Comparison of ENCODE assay signal across 27 cellular contexts in genomic region chr2:233334915-233335314, GRCh38. TPM values are rescaled to one million over a fixed set of nuclear protein-coding genes. Genes with fewer than 3 reads are reported as not detected.
"Had no signal": no experiment of that assay in that cellular context is flagged by ENCODE, and none has a peak within 500 bp of the region (broad histone marks: within the 10 kb centered on the region; RNA-seq: fewer than 3 reads in every experiment).

No MANE protein-coding gene starts in this region.

- H3K4me1 ChIP-seq: body of pancreas, esophagus muscularis mucosa, gastrocnemius medialis, neural progenitor cell, prostate gland, suprapubic skin had no signal

- ATAC-seq: activated T-cell treated with anti-CD3 and anti-CD28 coated beads, Interleukin-2, amount 50 U/mL, for 72 hours; body of pancreas; gastrocnemius medialis; left cardiac atrium had no signal

- H3K4me3 Mint-ChIP-seq: activated T-cell treated with anti-CD3 and anti-CD28 coated beads, Interleukin-2, amount 50 U/mL, for 72 hours; memory B cell; neural progenitor cell had no signal

- H3K27me3 ChIP-seq: body of pancreas, esophagus muscularis mucosa, gastrocnemius medialis, ovary, stomach, tibial nerve had no signal

- H3K36me3 Mint-ChIP-seq: memory B cell, neural progenitor cell had no signal

- DNase-seq: activated CD8-positive, alpha-beta memory T cell treated with anti-CD3 and anti-CD28 coated beads, Interleukin-2, amount 50 U/mL, for 48 hours; activated effector memory CD4-positive, alpha-beta T cell treated with anti-CD3 and anti-CD28 coated beads, Interleukin-2, amount 50 U/mL, for 16 hours; activated naive CD4-positive, alpha-beta T cell treated with anti-CD3 and anti-CD28 coated beads, Interleukin-2, amount 50 U/mL, for 16 hours; activated T-cell treated with anti-CD3 and anti-CD28 coated beads, Interleukin-2, amount 50 U/mL, for 72 hours; anterior cingulate cortex; body of pancreas; caudate nucleus; effector memory CD4-positive, alpha-beta T cell; gastrocnemius medialis; head of caudate nucleus; hypothalamus; left cardiac atrium; ovary; stimulated activated CD4-positive, alpha-beta T cell treated with anti-CD3 and anti-CD28 coated beads, Interleukin-12 subunit alpha, Interleukin-12 subunit beta, amount 100 ng/mL, for 4 hours; stimulated activated CD4-positive, alpha-beta T cell treated with anti-CD3 and anti-CD28 coated beads, Interleukin-4, amount 100 ng/mL, for 4 hours; stomach; T-helper 1 cell; T-helper 9 cell had no signal

- H3K4me3 ChIP-seq: body of pancreas, esophagus muscularis mucosa, gastrocnemius medialis, neural progenitor cell, ovary, prostate gland, stomach, suprapubic skin, tibial nerve had no signal

- H3K36me3 ChIP-seq: esophagus muscularis mucosa, gastrocnemius medialis, neural progenitor cell, ovary, prostate gland, stomach, suprapubic skin, tibial nerve had no signal

- H3K9me3 ChIP-seq: body of pancreas, esophagus muscularis mucosa, gastrocnemius medialis, ovary, prostate gland, stomach, suprapubic skin, tibial nerve had no signal

- H3K9me3 Mint-ChIP-seq: memory B cell, neural progenitor cell had no signal

- FAIRE-seq: islet of Langerhans had no signal

- H3K27me3 Mint-ChIP-seq: memory B cell had no signal

- H3K27ac Mint-ChIP-seq: activated T-cell treated with anti-CD3 and anti-CD28 coated beads, Interleukin-2, amount 50 U/mL, for 72 hours; memory B cell; neural progenitor cell had no signal

RNA-seq across cellular contexts. Expression of gene SAG, which starts 27.3 kb away (rescaled TPM):
- total RNA-seq: body of pancreas, esophagus muscularis mucosa, left cardiac atrium, lower leg skin, ovary, suprapubic skin, tibial nerve, urinary bladder had no signal
- polyA plus RNA-seq: ovary, stomach had no signal
